In the genomic region with DNA sequence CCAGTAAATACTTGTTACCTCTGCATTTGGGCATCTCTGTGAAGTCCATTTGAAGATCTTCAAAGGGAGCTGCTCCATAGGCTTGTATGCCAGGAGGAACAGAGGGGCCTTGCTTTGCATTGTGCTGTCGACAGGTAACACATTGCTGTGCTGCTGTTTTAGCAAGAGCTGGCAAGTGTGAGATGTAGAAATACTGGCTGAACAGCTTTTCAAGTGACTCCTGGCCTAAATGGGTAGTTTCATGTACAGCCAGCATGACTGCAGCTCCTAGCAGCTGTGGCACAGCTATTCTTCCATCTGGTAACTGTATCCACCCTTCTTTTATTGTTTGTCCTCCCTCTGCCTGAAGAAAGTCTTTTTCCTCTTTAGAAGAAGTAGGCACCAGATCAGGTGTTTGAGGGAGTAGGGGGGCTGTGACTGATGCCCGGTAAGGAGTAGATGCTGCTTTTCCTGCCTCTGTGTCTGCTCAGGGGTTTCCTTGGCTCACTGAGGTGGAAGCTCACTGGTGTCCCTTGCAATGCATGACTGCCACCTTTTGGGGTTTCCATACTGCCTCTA, we compare ENCODE assay signal across 1 cellular context.
TF ChIP-seq lines count a peak whose summit lies in the region.

No MANE protein-coding gene starts in this region.

TF ChIP-seq in A549, 52 proteins besides CTCF, POLR2A, EP300 and RAD21 (continued from another document):
- TF ChIP-seq, protein P1, sequence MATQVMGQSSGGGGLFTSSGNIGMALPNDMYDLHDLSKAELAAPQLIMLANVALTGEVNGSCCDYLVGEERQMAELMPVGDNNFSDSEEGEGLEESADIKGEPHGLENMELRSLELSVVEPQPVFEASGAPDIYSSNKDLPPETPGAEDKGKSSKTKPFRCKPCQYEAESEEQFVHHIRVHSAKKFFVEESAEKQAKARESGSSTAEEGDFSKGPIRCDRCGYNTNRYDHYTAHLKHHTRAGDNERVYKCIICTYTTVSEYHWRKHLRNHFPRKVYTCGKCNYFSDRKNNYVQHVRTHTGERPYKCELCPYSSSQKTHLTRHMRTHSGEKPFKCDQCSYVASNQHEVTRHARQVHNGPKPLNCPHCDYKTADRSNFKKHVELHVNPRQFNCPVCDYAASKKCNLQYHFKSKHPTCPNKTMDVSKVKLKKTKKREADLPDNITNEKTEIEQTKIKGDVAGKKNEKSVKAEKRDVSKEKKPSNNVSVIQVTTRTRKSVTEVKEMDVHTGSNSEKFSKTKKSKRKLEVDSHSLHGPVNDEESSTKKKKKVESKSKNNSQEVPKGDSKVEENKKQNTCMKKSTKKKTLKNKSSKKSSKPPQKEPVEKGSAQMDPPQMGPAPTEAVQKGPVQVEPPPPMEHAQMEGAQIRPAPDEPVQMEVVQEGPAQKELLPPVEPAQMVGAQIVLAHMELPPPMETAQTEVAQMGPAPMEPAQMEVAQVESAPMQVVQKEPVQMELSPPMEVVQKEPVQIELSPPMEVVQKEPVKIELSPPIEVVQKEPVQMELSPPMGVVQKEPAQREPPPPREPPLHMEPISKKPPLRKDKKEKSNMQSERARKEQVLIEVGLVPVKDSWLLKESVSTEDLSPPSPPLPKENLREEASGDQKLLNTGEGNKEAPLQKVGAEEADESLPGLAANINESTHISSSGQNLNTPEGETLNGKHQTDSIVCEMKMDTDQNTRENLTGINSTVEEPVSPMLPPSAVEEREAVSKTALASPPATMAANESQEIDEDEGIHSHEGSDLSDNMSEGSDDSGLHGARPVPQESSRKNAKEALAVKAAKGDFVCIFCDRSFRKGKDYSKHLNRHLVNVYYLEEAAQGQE (IDR thresholded peaks at IDR 0.05) = no peak
- TF ChIP-seq, protein P2, sequence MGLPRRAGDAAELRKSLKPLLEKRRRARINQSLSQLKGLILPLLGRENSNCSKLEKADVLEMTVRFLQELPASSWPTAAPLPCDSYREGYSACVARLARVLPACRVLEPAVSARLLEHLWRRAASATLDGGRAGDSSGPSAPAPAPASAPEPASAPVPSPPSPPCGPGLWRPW (IDR thresholded peaks at IDR 0.05) = no peak
- TF ChIP-seq, protein P3, sequence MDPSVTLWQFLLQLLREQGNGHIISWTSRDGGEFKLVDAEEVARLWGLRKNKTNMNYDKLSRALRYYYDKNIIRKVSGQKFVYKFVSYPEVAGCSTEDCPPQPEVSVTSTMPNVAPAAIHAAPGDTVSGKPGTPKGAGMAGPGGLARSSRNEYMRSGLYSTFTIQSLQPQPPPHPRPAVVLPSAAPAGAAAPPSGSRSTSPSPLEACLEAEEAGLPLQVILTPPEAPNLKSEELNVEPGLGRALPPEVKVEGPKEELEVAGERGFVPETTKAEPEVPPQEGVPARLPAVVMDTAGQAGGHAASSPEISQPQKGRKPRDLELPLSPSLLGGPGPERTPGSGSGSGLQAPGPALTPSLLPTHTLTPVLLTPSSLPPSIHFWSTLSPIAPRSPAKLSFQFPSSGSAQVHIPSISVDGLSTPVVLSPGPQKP (IDR thresholded peaks at IDR 0.05; ENCODE audit: low read depth, low read length) = no peak
- TF ChIP-seq RCOR1 (IDR thresholded peaks at IDR 0.05; ENCODE audit: low read depth, low read length) (no peak), RFX5 (IDR thresholded peaks at IDR 0.05) (no peak), MYC (IDR thresholded peaks at IDR 0.05; ENCODE audit: borderline replicate concordance, low read length) (no peak), RNF2 (IDR thresholded peaks at IDR 0.05; ENCODE audit: borderline replicate concordance, low read depth) (no peak)
- TF ChIP-seq, protein P4, sequence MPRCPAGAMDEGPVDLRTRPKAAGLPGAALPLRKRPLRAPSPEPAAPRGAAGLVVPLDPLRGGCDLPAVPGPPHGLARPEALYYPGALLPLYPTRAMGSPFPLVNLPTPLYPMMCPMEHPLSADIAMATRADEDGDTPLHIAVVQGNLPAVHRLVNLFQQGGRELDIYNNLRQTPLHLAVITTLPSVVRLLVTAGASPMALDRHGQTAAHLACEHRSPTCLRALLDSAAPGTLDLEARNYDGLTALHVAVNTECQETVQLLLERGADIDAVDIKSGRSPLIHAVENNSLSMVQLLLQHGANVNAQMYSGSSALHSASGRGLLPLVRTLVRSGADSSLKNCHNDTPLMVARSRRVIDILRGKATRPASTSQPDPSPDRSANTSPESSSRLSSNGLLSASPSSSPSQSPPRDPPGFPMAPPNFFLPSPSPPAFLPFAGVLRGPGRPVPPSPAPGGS (IDR thresholded peaks at IDR 0.05) = no peak
